In genomic region chr11:62853279-62853965, GRCh38 we compare ENCODE assay signal across 8 cellular contexts. TPM values are rescaled to one million over a fixed set of nuclear protein-coding genes. Genes with fewer than 3 reads are reported as not detected.
DNase-seq lines count a peak whose midpoint lies in the region; ATAC-seq and TF ChIP-seq lines count a peak whose summit lies in the region.

No MANE protein-coding gene starts in this region.

- no peaks in the 10 kb centered on the region for H3K27me3 Mint-ChIP-seq in activated naive CD8-positive, alpha-beta T cell treated with anti-CD3 and anti-CD28 coated beads, Interleukin-2, amount 10 ng/mL, durations not matched to agents 7 days and 5 days

- intact Hi-C loops in left lung (cut with DNase I), result loop anchor here in 1 of 2 donors (10.0 kb wide), 1 partner anchor 59 kb away; the partner anchor contains the start of gene TMEM223

- peak overlapping the region; percentile 98 for H3K27ac Mint-ChIP-seq in activated naive CD8-positive, alpha-beta T cell treated with anti-CD3 and anti-CD28 coated beads, Interleukin-2, amount 10 ng/mL, durations not matched to agents 7 days and 5 days

- no peak for TF ChIP-seq CTCF in AG09309 (IDR thresholded peaks at IDR 0.05; ENCODE audit: control insufficient read depth, insufficient read depth, low read depth, low read length, missing control alignments)
- no peak for TF ChIP-seq CTCF in HFF-Myc (IDR thresholded peaks at IDR 0.05; ENCODE audit: low read depth, low read length, missing control alignments)
- no peak for TF ChIP-seq CTCF in left lung (IDR thresholded peaks at IDR 0.05)

- POLR2A ChIA-PET in activated naive CD8-positive, alpha-beta T cell treated with anti-CD3 and anti-CD28 coated beads, Interleukin-2, amount 10 ng/mL, durations not matched to agents 7 days and 5 days (lab: Charles Lee), result interaction anchor here (1.1 to 10.5 kb wide), 14 partner anchors 8 to 262 kb away, joined by 3 to 429 read pairs (median 24); partner anchors contain the start of genes BSCL2, GNG3, HNRNPUL2 and NXF1

- H3K9me3 ChIP-seq in left lung, result no peaks in the 10 kb centered on the region

- ATAC-seq in activated naive CD8-positive, alpha-beta T cell treated with anti-CD3 and anti-CD28 coated beads, Interleukin-2, amount 10 ng/mL, durations not matched to agents 7 days and 5 days (ENCODE audit: low read depth), result peak; percentile 12
- ATAC-seq in left lung, result no peak

- H3K36me3 ChIP-seq in left lung, result peaks cover 4 to 39% of the 10 kb centered on the region in 2 donors

- no peaks in the 10 kb centered on the region for H3K9me3 Mint-ChIP-seq in activated naive CD8-positive, alpha-beta T cell treated with anti-CD3 and anti-CD28 coated beads, Interleukin-2, amount 10 ng/mL, durations not matched to agents 7 days and 5 days

- H3K36me3 Mint-ChIP-seq in activated naive CD8-positive, alpha-beta T cell treated with anti-CD3 and anti-CD28 coated beads, Interleukin-2, amount 10 ng/mL, durations not matched to agents 7 days and 5 days, result peaks cover 40% of the 10 kb centered on the region

- peak overlapping the region; percentile 96 for H3K4me3 Mint-ChIP-seq in activated naive CD8-positive, alpha-beta T cell treated with anti-CD3 and anti-CD28 coated beads, Interleukin-2, amount 10 ng/mL, durations not matched to agents 7 days and 5 days

- H3K27me3 ChIP-seq in left lung, result no peaks in the 10 kb centered on the region

- peak overlapping the region; percentile 98 for H3K4me3 ChIP-seq in AG09309 (ENCODE audit: control insufficient read depth, low read depth, low read length)
- peak overlapping the region; percentile 98 for H3K4me3 ChIP-seq in HFF-Myc (replicated peaks; ENCODE audit: low read depth, low read length)
- peak overlapping the region; percentile 65 to 81 for H3K4me3 ChIP-seq in left lung

- no peak for DNase-seq in AG09309 (ENCODE audit: low read depth)
- DNase-seq in HFF-Myc (ENCODE audit: extremely low read depth, low read depth), result no peak
- DNase-seq in activated naive CD8-positive, alpha-beta T cell treated with anti-CD3 and anti-CD28 coated beads, Interleukin-2, amount 10 ng/mL, durations not matched to agents 7 days and 5 days, result no peak
- DNase-seq in left lung, result no peak
- DNase-seq in middle frontal gyrus (ENCODE audit: extremely low spot score, low spot score), result no peak
- DNase-seq in NCI-H1436 (lab: John Stamatoyannopoulos, UW), result no peak
- DNase-seq in NCI-H1694 (lab: John Stamatoyannopoulos, UW), result no peak
- DNase-seq in hepatic stellate cell (ENCODE audit: low spot score), result no peak

- peaks cover 17 to 63% of the 10 kb centered on the region in 2 donors for H3K4me1 ChIP-seq in left lung

- no peak overlapping the region for H3K27ac ChIP-seq in left lung

- peaks cover 39% of the 10 kb centered on the region for H3K4me1 Mint-ChIP-seq in activated naive CD8-positive, alpha-beta T cell treated with anti-CD3 and anti-CD28 coated beads, Interleukin-2, amount 10 ng/mL, durations not matched to agents 7 days and 5 days

RNA-seq across cellular contexts. Expression of gene WDR74, which starts 14.0 kb away (rescaled TPM):
- 10 to 100 TPM; 75.2 to 78.0 TPM for total RNA-seq in activated naive CD8-positive, alpha-beta T cell treated with anti-CD3 and anti-CD28 coated beads, Interleukin-2, amount 10 ng/mL, durations not matched to agents 7 days and 5 days
- total RNA-seq in left lung, result 10 to 100 TPM; 24.6 to 45.4 TPM

RNA-seq across cellular contexts. Expression of gene TEX54, which starts 20.8 kb away (rescaled TPM):
- not detected for total RNA-seq in activated naive CD8-positive, alpha-beta T cell treated with anti-CD3 and anti-CD28 coated beads, Interleukin-2, amount 10 ng/mL, durations not matched to agents 7 days and 5 days
- total RNA-seq in left lung, result not detected

RNA-seq across cellular contexts. Expression of gene STX5, which starts 21.6 kb away (rescaled TPM):
- total RNA-seq in activated naive CD8-positive, alpha-beta T cell treated with anti-CD3 and anti-CD28 coated beads, Interleukin-2, amount 10 ng/mL, durations not matched to agents 7 days and 5 days, result 10 to 100 TPM; 43.4 to 44.3 TPM
- total RNA-seq in left lung, result 10 to 100 TPM; 38.9 to 40.5 TPM

RNA-seq across cellular contexts. Expression of gene SLC3A2, which starts 27.3 kb away (rescaled TPM):
- total RNA-seq in activated naive CD8-positive, alpha-beta T cell treated with anti-CD3 and anti-CD28 coated beads, Interleukin-2, amount 10 ng/mL, durations not matched to agents 7 days and 5 days, result 100 to 1,000 TPM; 222 to 228 TPM
- total RNA-seq in left lung, result 100 to 1,000 TPM; 131 to 228 TPM

RNA-seq across cellular contexts. Expression of gene NXF1, which starts 48.2 kb away (rescaled TPM):
- total RNA-seq in activated naive CD8-positive, alpha-beta T cell treated with anti-CD3 and anti-CD28 coated beads, Interleukin-2, amount 10 ng/mL, durations not matched to agents 7 days and 5 days, result 100 to 1,000 TPM; 124 to 131 TPM
- total RNA-seq in left lung, result 10 to 100 TPM; 67.8 to 73.0 TPM
